ENCODE assay signal across 8 cellular contexts in genomic region chr1:26285366-26286063, GRCh38. TPM values are rescaled to one million over a fixed set of nuclear protein-coding genes. Genes with fewer than 3 reads are reported as not detected.
DNase-seq lines count a peak whose midpoint lies in the region; ATAC-seq and TF ChIP-seq lines count a peak whose summit lies in the region.

No MANE protein-coding gene starts in this region.

- peaks cover 11% of the 10 kb centered on the region for H3K4me1 ChIP-seq in RWPE2 (ENCODE audit: insufficient read depth, poor library complexity, severe bottlenecking)
- H3K4me1 ChIP-seq in neural progenitor cell: peaks cover 37% of the 10 kb centered on the region

- peaks cover 67% of the 10 kb centered on the region for H3K4me1 Mint-ChIP-seq in neural progenitor cell

- H3K27ac ChIP-seq in RWPE2 (ENCODE audit: poor library complexity, severe bottlenecking) (peak overlapping the region; percentile 14), neural progenitor cell (no peak overlapping the region)

- peaks cover 23% of the 10 kb centered on the region for H3F3A ChIP-seq in neural progenitor cell (ENCODE audit: low read depth)

- H3K9me3 ChIP-seq in RWPE2 (ENCODE audit: severe bottlenecking) (no peaks in the 10 kb centered on the region), neural progenitor cell (ENCODE audit: low read depth) (no peaks in the 10 kb centered on the region)

- H2AFZ ChIP-seq in neural progenitor cell (replicated peaks): no peak overlapping the region

- ATAC-seq in RWPE2 (ENCODE audit: low read depth) (no peak), HG03108 (IDR thresholded peaks at IDR 0.05; ENCODE audit: unreplicated experiment) (no peak)

- H3K27me3 Mint-ChIP-seq in neural progenitor cell (ENCODE audit: insufficient read depth, low read depth): peaks cover 8% of the 10 kb centered on the region

- peaks cover 16% of the 10 kb centered on the region for H3K79me2 ChIP-seq in neural progenitor cell (ENCODE audit: low read depth)

- H3K4me3 ChIP-seq in RWPE2 (ENCODE audit: severe bottlenecking) (no peak overlapping the region), neural progenitor cell (no peak overlapping the region)

- peaks cover 6% of the 10 kb centered on the region for H4K20me1 ChIP-seq in neural progenitor cell (ENCODE audit: low read depth)

- H3K36me3 ChIP-seq in RWPE2 (ENCODE audit: low read depth) (peaks cover 10% of the 10 kb centered on the region), neural progenitor cell (no peaks in the 10 kb centered on the region)

- peak; percentile 81 for DNase-seq in activated effector memory CD4-positive, alpha-beta T cell treated with anti-CD3 and anti-CD28 coated beads, Interleukin-2, amount 50 U/mL, for 16 hours
- no peak for DNase-seq in activated effector memory CD4-positive, alpha-beta T cell treated with Interleukin-2 at 50 U/mL for 16 hours
- peak; percentile 49 for DNase-seq in RWPE2 (ENCODE audit: low spot score)
- peak; percentile 53 for DNase-seq in dermis blood vessel endothelial cell
- DNase-seq in neural progenitor cell (ENCODE audit: low spot score): peak; percentile 82
- DNase-seq in NCI-H2171 treated with DMSO at 0.1 percent for 48 hours (lab: John Stamatoyannopoulos, UW): no peak
- no peak for DNase-seq in effector CD8-positive, alpha-beta T cell (lab: John Stamatoyannopoulos, UW)

- no peak overlapping the region for H3K27ac Mint-ChIP-seq in neural progenitor cell

- peaks cover 3% of the 10 kb centered on the region for H3K36me3 Mint-ChIP-seq in neural progenitor cell

- H3K27me3 ChIP-seq in RWPE2 (ENCODE audit: insufficient read depth, poor library complexity, severe bottlenecking): no peaks in the 10 kb centered on the region
- no peaks in the 10 kb centered on the region for H3K27me3 ChIP-seq in neural progenitor cell

- peak; percentile 49 for TF ChIP-seq CTCF in RWPE2 (IDR thresholded peaks at IDR 0.05; ENCODE audit: poor library complexity, severe bottlenecking)
- peak; percentile 68 for TF ChIP-seq CTCF in neural progenitor cell (IDR thresholded peaks at IDR 0.05)

- no peak overlapping the region for H3K4me2 ChIP-seq in neural progenitor cell

- H3K9ac ChIP-seq in neural progenitor cell: no peak overlapping the region

- H3K9me3 Mint-ChIP-seq in neural progenitor cell: no peaks in the 10 kb centered on the region

- no peak overlapping the region for H3K4me3 Mint-ChIP-seq in neural progenitor cell

RNA-seq across cellular contexts. Expression of gene SH3BGRL3, which starts 5.6 kb away (rescaled TPM):
- 10.4 and 23.8 TPM in 2 replicates for total RNA-seq in dermis blood vessel endothelial cell
- 15.6 and 41.9 TPM in 2 replicates for total RNA-seq in neural progenitor cell (ENCODE audit: low replicate concordance)

RNA-seq across cellular contexts. Expression of gene UBXN11, which starts 20.9 kb away (rescaled TPM):
- total RNA-seq in dermis blood vessel endothelial cell (2.3 and 3.6 TPM in 2 replicates), neural progenitor cell (ENCODE audit: low replicate concordance) (5.9 and 10.2 TPM in 2 replicates)

RNA-seq across cellular contexts. Expression of gene CD52, which starts 32.2 kb away (rescaled TPM):
- total RNA-seq in dermis blood vessel endothelial cell: not detected in 2 replicates
- 2.5 and 7.3 TPM in 2 replicates for total RNA-seq in neural progenitor cell (ENCODE audit: low replicate concordance)

RNA-seq across cellular contexts. Expression of gene CEP85, which starts 51.5 kb away (rescaled TPM):
- total RNA-seq in dermis blood vessel endothelial cell (10.2 and 13.9 TPM in 2 replicates), neural progenitor cell (ENCODE audit: low replicate concordance) (41.4 and 54.1 TPM in 2 replicates)

Comparison
In these comparisons a context has a peak if more than half of its experiments do, and no peak if none do; other contexts are left out.
1. DNase-seq: peak in activated effector memory CD4-positive, alpha-beta T cell treated with anti-CD3 and anti-CD28 coated beads, Interleukin-2, amount 50 U/mL, for 16 hours (single experiment), RWPE2 (single experiment), dermis blood vessel endothelial cell (single experiment) and neural progenitor cell (single experiment); none in activated effector memory CD4-positive, alpha-beta T cell treated with Interleukin-2 at 50 U/mL for 16 hours (single experiment), NCI-H2171 treated with DMSO at 0.1 percent for 48 hours (single experiment) and effector CD8-positive, alpha-beta T cell (single experiment).